8 cellular contexts compared by ENCODE assay signal in genomic region chr6:42047790-42048405, GRCh38. TPM values are rescaled to one million over a fixed set of nuclear protein-coding genes. Genes with fewer than 3 reads are reported as not detected.
DNase-seq lines count a peak whose midpoint lies in the region; ATAC-seq and TF ChIP-seq lines count a peak whose summit lies in the region.

No MANE protein-coding gene starts in this region.

- CTCF ChIA-PET in RWPE1 (lab: Yijun Ruan, JAX) = interaction anchor here (0.8 to 1.2 kb wide), 3 partner anchors 109 to 261 kb away, joined by 3 read pairs; no protein-coding TSS in a partner anchor

- intact Hi-C loops in esophagus muscularis mucosa (cut with DNase I) (no loop called here), prostate gland (cut with DNase I) (no loop called here)

- H3K27ac ChIP-seq in RWPE1 = peak overlapping the region; percentile 98
- H3K27ac ChIP-seq in esophagus muscularis mucosa (replicated peaks in 1 of 4) = peak overlapping the region; percentile 91 to 96 (median 94)
- H3K27ac ChIP-seq in prostate gland = peak overlapping the region; percentile 90 to 92

- 6% methylated on average over 7 of the region's 8 CpGs for WGBS in esophagus muscularis mucosa
- WGBS in prostate gland = 7% methylated on average over 8 of the region's 8 CpGs

- H3K9me3 ChIP-seq in esophagus muscularis mucosa (no peaks in the 10 kb centered on the region), prostate gland (no peaks in the 10 kb centered on the region)

- DNase-seq in GM12864 (ENCODE audit: low read depth) = no peak
- no peak for DNase-seq in RWPE1 (ENCODE audit: low spot score)
- DNase-seq in esophagus muscularis mucosa (ENCODE audit: extremely low spot score) = no peak
- DNase-seq in prostate gland (ENCODE audit: low spot score) = no peak
- no peak for DNase-seq in NCI-H2081 treated with DMSO at 0.1 percent for 48 hours (lab: John Stamatoyannopoulos, UW)
- no peak for DNase-seq in epidermal melanocyte (ENCODE audit: insufficient read length, low spot score)

- TF ChIP-seq EP300 in esophagus muscularis mucosa (IDR thresholded peaks at IDR 0.05) = no peak

- H3K4me3 ChIP-seq in GM12864 (ENCODE audit: low read depth, low read length) = peak overlapping the region; percentile 67
- peak overlapping the region; percentile 78 to 92 (median 84) for H3K4me3 ChIP-seq in esophagus muscularis mucosa
- peak overlapping the region; percentile 72 to 77 for H3K4me3 ChIP-seq in prostate gland

- H3K4me1 ChIP-seq in esophagus muscularis mucosa (peaks cover 71 to 91% (median 87%) of the 10 kb centered on the region in 4 donors), prostate gland (replicated peaks) (peaks cover 36% of the 10 kb centered on the region)

- no peak for ATAC-seq in GM21619 (IDR thresholded peaks at IDR 0.05; ENCODE audit: unreplicated experiment)
- no peak for ATAC-seq in HG02571 (IDR thresholded peaks at IDR 0.05; ENCODE audit: unreplicated experiment)

- TF ChIP-seq CTCF in GM12864 (IDR thresholded peaks at IDR 0.05; ENCODE audit: low read depth, low read length, missing control alignments) (no peak), RWPE1 (conservative IDR thresholded peaks at IDR 0.05; ENCODE audit: low read depth) (no peak), esophagus muscularis mucosa (IDR thresholded peaks at IDR 0.05) (no peak), prostate gland (IDR thresholded peaks at IDR 0.05) (no peak)

- H3K27me3 ChIP-seq in esophagus muscularis mucosa (no peaks in the 10 kb centered on the region), prostate gland (replicated peaks; ENCODE audit: insufficient read depth) (no peaks in the 10 kb centered on the region)

- POLR2A ChIA-PET in RWPE1 (lab: Yijun Ruan, JAX; ENCODE audit: low non-redundant PET) = no interaction called here

- peaks cover 6 to 13% (median 10%) of the 10 kb centered on the region in 4 donors for H3K36me3 ChIP-seq in esophagus muscularis mucosa
- H3K36me3 ChIP-seq in prostate gland = no peaks in the 10 kb centered on the region

- no peak for TF ChIP-seq POLR2A in esophagus muscularis mucosa (IDR thresholded peaks at IDR 0.05; ENCODE audit: low read depth)
- no peak for TF ChIP-seq POLR2A in prostate gland (IDR thresholded peaks at IDR 0.05)

RNA-seq across cellular contexts. Expression of gene TAF8, which starts 2.4 kb away (rescaled TPM):
- total RNA-seq in esophagus muscularis mucosa (10 to 100 TPM; 16.7 to 35.2 (median 25.9) TPM), prostate gland (10 to 100 TPM; 35.4 to 42.5 TPM)
